Comparison of ENCODE assay signal across 23 cellular contexts in the genomic region with DNA sequence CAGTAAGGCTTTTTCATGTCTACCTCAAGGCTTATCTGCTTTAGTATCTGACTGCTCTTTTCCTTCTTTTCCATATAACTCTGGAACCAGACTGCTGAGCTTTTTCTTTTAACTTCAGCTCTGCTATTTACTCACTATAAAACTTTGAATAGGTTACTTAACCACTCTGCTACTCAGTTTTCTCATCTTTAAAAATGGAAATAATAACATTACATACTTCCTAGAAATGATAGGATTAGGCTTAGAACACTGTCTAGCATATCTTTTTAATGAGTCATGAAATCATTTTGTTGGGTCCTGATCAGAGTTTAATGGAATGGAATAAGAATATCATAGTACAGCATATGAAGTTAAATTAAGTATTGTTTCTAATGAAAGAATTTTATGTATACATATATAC.
A peak's percentile ranks its signal among the peaks of the same experiment; 100 is the strongest.
DNase-seq lines count a peak whose midpoint lies in the region; ATAC-seq and TF ChIP-seq lines count a peak whose summit lies in the region.
"Had no signal": no experiment of that assay in that cellular context is flagged by ENCODE, and none has a peak within 500 bp of the region (broad histone marks: within the 10 kb centered on the region; RNA-seq: fewer than 3 reads in every experiment).

No MANE protein-coding gene starts in this region.

- H2AFZ ChIP-seq in PC-3 (ENCODE audit: low read length) = no peak overlapping the region

- BruUV-seq in PC-3 (replicated peaks; lab: Mats Ljungman, UMichigan) = no TSS peak

- no peak overlapping the region for H3K27ac ChIP-seq in PC-3 (ENCODE audit: low read length)
- H3K27ac ChIP-seq: cardiac muscle cell, gastroesophageal sphincter, psoas muscle, SJSA1, stomach, vagina had no signal

- TF ChIP-seq CTCF in PC-3 (conservative IDR thresholded peaks at IDR 0.05; ENCODE audit: low read depth, low read length) = no peak

- peaks cover 7% of the 10 kb centered on the region for H3K4me1 ChIP-seq in PC-3 (ENCODE audit: insufficient read depth, low read length)
- H3K4me1 ChIP-seq: gastroesophageal sphincter, psoas muscle, stomach, vagina had no signal

- H3K4me3 ChIP-seq in PC-3 (ENCODE audit: low read length) = no peak overlapping the region
- H3K4me3 ChIP-seq: cardiac muscle cell, gastroesophageal sphincter, lung, psoas muscle, SJSA1, stomach, vagina had no signal

- H3K9ac ChIP-seq in PC-3 (ENCODE audit: low read length) = no peak overlapping the region

- H4K20me1 ChIP-seq in PC-3 (ENCODE audit: low read length) = no peaks in the 10 kb centered on the region

- no peaks in the 10 kb centered on the region for H3K79me2 ChIP-seq in PC-3 (ENCODE audit: low read length)

- CTCF ChIA-PET in PC-3 (lab: Charles Lee) = interaction anchor here (0.6 kb wide), 1 partner anchor 12 kb away, joined by 3 read pairs; no protein-coding TSS in a partner anchor

- no peaks in the 10 kb centered on the region for H3F3A ChIP-seq in PC-3 (ENCODE audit: low read length, unreplicated experiment)

- ATAC-seq in PC-3 = peak; percentile 35
- ATAC-seq in left lobe of liver = no peak
- ATAC-seq in GM21723 (IDR thresholded peaks at IDR 0.05; ENCODE audit: unreplicated experiment) = no peak
- ATAC-seq: gastroesophageal sphincter, natural killer cell, psoas muscle had no signal

- intact Hi-C loops in PC-3 (cut with micrococcal nuclease) = no loop called here

- H3K9me2 ChIP-seq in PC-3 (replicated peaks; ENCODE audit: low read length) = no peaks in the 10 kb centered on the region

- H3K9me3 ChIP-seq in PC-3 (ENCODE audit: low read length) = no peaks in the 10 kb centered on the region
- H3K9me3 ChIP-seq: gastroesophageal sphincter, psoas muscle, SJSA1, stomach, vagina had no signal

- 0 out of 2 replicates have a peak overlapping the region, but pooled peaks have one; percentile 20 for H3K4me2 ChIP-seq in PC-3 (ENCODE audit: low read length)

- H3K36me3 ChIP-seq in PC-3 (ENCODE audit: low read depth, low read length) = no peaks in the 10 kb centered on the region
- H3K36me3 ChIP-seq: cardiac muscle cell, SJSA1, stomach, vagina had no signal

- DNase-seq in EL (peak; percentile 62), PC-3 (peak; percentile 28), dedifferentiated amniotic fluid mesenchymal stem cell (ENCODE audit: extremely low spot score) (peak; percentile 34), myocyte (ENCODE audit: low read depth) (peak; percentile 7), cerebellar nuclear complex (lab: John Stamatoyannopoulos, UW) (no peak), RPMI8226 (no peak), left lobe of liver (ENCODE audit: low spot score) (no peak)
- DNase-seq: activated CD8-positive, alpha-beta memory T cell treated with anti-CD3 and anti-CD28 coated beads, Interleukin-2, amount 50 U/mL, for 48 hours; activated naive CD4-positive, alpha-beta T cell treated with anti-CD3 and anti-CD28 coated beads for 36 hours; GDM1; H7; MM.1S; natural killer cell; NCI-H187; NCI-H510A; psoas muscle; stomach had no signal

- H3K27me3 ChIP-seq in PC-3 (ENCODE audit: low read length) = no peaks in the 10 kb centered on the region
- H3K27me3 ChIP-seq: cardiac muscle cell, gastroesophageal sphincter, SJSA1, stomach, vagina had no signal

- POLR2A ChIA-PET in PC-3 (lab: Charles Lee; ENCODE audit: unreplicated experiment) = no interaction called here

Comparison
In these comparisons a context has a peak if more than half of its experiments do, and no peak if none do; other contexts are left out.
1. DNase-seq: peak in EL (single experiment), PC-3 (single experiment), dedifferentiated amniotic fluid mesenchymal stem cell (single experiment) and myocyte (single experiment); none in cerebellar nuclear complex (0 of 2), RPMI8226 (single experiment) and left lobe of liver (single experiment).